11 cellular contexts compared by ENCODE assay signal in the genomic region with DNA sequence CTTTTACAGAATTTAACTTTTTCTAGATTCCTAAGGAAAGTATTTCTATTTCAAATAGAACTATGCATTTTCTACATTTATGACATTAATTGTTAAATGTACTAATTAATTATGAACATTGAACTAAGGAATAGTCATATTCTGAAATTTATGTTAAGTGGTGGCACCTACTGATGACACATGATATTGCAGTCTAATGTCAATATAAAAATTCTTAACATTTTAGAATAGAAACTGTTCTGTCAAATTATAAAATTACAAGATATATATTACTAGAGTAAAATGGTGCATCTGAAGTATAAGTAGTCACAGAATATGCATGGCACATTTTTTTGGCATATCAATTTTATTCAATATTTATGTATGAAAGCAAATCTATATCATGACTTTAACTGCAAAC. TPM values are rescaled to one million over a fixed set of nuclear protein-coding genes. Genes with fewer than 3 reads are reported as not detected.
DNase-seq lines count a peak whose midpoint lies in the region; ATAC-seq and TF ChIP-seq lines count a peak whose summit lies in the region.
"Had no signal": no experiment of that assay in that cellular context is flagged by ENCODE, and none has a peak within 500 bp of the region (broad histone marks: within the 10 kb centered on the region; RNA-seq: fewer than 3 reads in every experiment).

No MANE protein-coding gene starts in this region.

- peaks cover 10% of the 10 kb centered on the region for H3K9me3 ChIP-seq in adipocyte (ENCODE audit: control insufficient read depth, low read length)

- no peaks in the 10 kb centered on the region for H3K27me3 ChIP-seq in adipocyte (replicated peaks; ENCODE audit: control insufficient read depth, insufficient read depth, low read length)

- TF ChIP-seq CTCF in AG09309 (IDR thresholded peaks at IDR 0.05; ENCODE audit: control insufficient read depth, insufficient read depth, low read depth, low read length, missing control alignments) (peak; percentile 23), lower leg skin (IDR thresholded peaks at IDR 0.05) (no peak)

- no peaks in the 10 kb centered on the region for H3K4me1 ChIP-seq in adipocyte (ENCODE audit: control insufficient read depth, insufficient read depth, low read length)

- no peak overlapping the region for H3K4me3 ChIP-seq in AG09309 (ENCODE audit: control insufficient read depth, low read depth, low read length)
- no peak overlapping the region for H3K4me3 ChIP-seq in adipocyte (ENCODE audit: low read length)
- H3K4me3 ChIP-seq in lower leg skin (ENCODE audit: low read depth, poor library complexity, severe bottlenecking): no peak overlapping the region

- H3K36me3 ChIP-seq in adipocyte (ENCODE audit: control insufficient read depth, insufficient read depth, low read length, severe bottlenecking): no peaks in the 10 kb centered on the region

- intact Hi-C loops in lower leg skin (cut with DNase I; ENCODE audit: low total_unique reads): no loop called here

- no peak overlapping the region for H3K9ac ChIP-seq in adipocyte (ENCODE audit: low read length)

- TF ChIP-seq POLR2A in lower leg skin (IDR thresholded peaks at IDR 0.05): no peak

- ATAC-seq in GM18511 (IDR thresholded peaks at IDR 0.05; ENCODE audit: unreplicated experiment): peak; percentile 36
- ATAC-seq in HG03378 (IDR thresholded peaks at IDR 0.05; ENCODE audit: unreplicated experiment): no peak
- ATAC-seq: sciatic nerve had no signal

- DNase-seq in AG09309 (ENCODE audit: low read depth) (no peak), adipocyte (ENCODE audit: low read depth) (peak; percentile 24), kidney glomerular epithelial cell (lab: John Stamatoyannopoulos, UW) (peak; percentile 2), lower leg skin (ENCODE audit: low spot score in 2 of 2) (no peak), NCI-H1930 (lab: John Stamatoyannopoulos, UW) (no peak), NCI-H1105 treated with DMSO at 0.1 percent for 48 hours (lab: John Stamatoyannopoulos, UW) (no peak)
- DNase-seq: activated naive CD4-positive, alpha-beta T cell treated with Interleukin-2 at 50 U/mL for 16 hours; NCI-H2227 treated with DMSO at 0.1 percent for 48 hours had no signal

RNA-seq across cellular contexts. Expression of a gene that starts 40.2 kb away (rescaled TPM):
- total RNA-seq in lower leg skin: 1 to 10 TPM; 2.9 to 6.7 (median 4.8) TPM

RNA-seq across cellular contexts. Expression of a gene that starts 51.6 kb away (rescaled TPM):
- total RNA-seq in lower leg skin: not detected

Comparison
In these comparisons a context has a peak if more than half of its experiments do, and no peak if none do; other contexts are left out.
1. DNase-seq: peak in adipocyte (single experiment) and kidney glomerular epithelial cell (single experiment); none in AG09309 (single experiment), lower leg skin (0 of 2), NCI-H1930 (0 of 2) and NCI-H1105 treated with DMSO at 0.1 percent for 48 hours (single experiment).